Comparison of ENCODE assay signal across 18 cellular contexts in genomic region chr1:223742861-223743517, GRCh38. TPM values are rescaled to one million over a fixed set of nuclear protein-coding genes. Genes with fewer than 3 reads are reported as not detected.
DNase-seq lines count a peak whose midpoint lies in the region; ATAC-seq and TF ChIP-seq lines count a peak whose summit lies in the region.
"Had no signal": no experiment of that assay in that cellular context is flagged by ENCODE, and none has a peak within 500 bp of the region (broad histone marks: within the 10 kb centered on the region; RNA-seq: fewer than 3 reads in every experiment).

No MANE protein-coding gene starts in this region.

- intact Hi-C loops in lower lobe of right lung (cut with DNase I), result no loop called here

- no peaks in the 10 kb centered on the region for H3K9me3 ChIP-seq in lower lobe of right lung

- no peak overlapping the region for H3K4me3 ChIP-seq in lower lobe of right lung
- H3K4me3 ChIP-seq: cardiac muscle cell had no signal

- ATAC-seq in lower lobe of right lung (no peak), HG03159 (IDR thresholded peaks at IDR 0.05; ENCODE audit: unreplicated experiment) (no peak), GM18519 (IDR thresholded peaks at IDR 0.05; ENCODE audit: low FRiP score, unreplicated experiment) (no peak)
- ATAC-seq: CD8-positive, alpha-beta T cell; Panc1; sciatic nerve had no signal

- peaks cover 56% of the 10 kb centered on the region for H3K4me1 ChIP-seq in lower lobe of right lung

- H3K27ac ChIP-seq in C4-2B (peak overlapping the region; percentile 19), lower lobe of right lung (peak overlapping the region; percentile 31)
- H3K27ac ChIP-seq: cardiac muscle cell had no signal

- H3K36me3 ChIP-seq in lower lobe of right lung, result peaks cover 63% of the 10 kb centered on the region

- no peak for TF ChIP-seq CTCF in C4-2B (conservative IDR thresholded peaks at IDR 0.05)
- TF ChIP-seq CTCF in lower lobe of right lung (IDR thresholded peaks at IDR 0.05), result no peak

- H3K27me3 ChIP-seq in lower lobe of right lung (ENCODE audit: low read depth), result no peaks in the 10 kb centered on the region

- DNase-seq in HCEC 1CT (peak; percentile 23), SHP77 (lab: John Stamatoyannopoulos, UW) (peak; percentile 63 to 77), lower lobe of right lung (no peak), NCI-H82 (lab: John Stamatoyannopoulos, UW) (no peak), GM03348 (ENCODE audit: low spot score) (no peak)
- DNase-seq: activated naive CD4-positive, alpha-beta T cell treated with anti-CD3 and anti-CD28 coated beads for 36 hours; CD8-positive, alpha-beta T cell; erythroblast; KG1; NCI-H226; substantia nigra; T-helper 9 cell had no signal

RNA-seq across cellular contexts. Expression of gene CAPN2, which starts 30.6 kb away (rescaled TPM):
- 253 TPM for total RNA-seq in lower lobe of right lung

Comparison
In these comparisons a context has a peak if more than half of its experiments do, and no peak if none do; other contexts are left out.
1. DNase-seq: peak in HCEC 1CT (single experiment) and SHP77 (2 of 2); none in lower lobe of right lung (single experiment), NCI-H82 (single experiment) and GM03348 (single experiment).